ENCODE assay signal across 10 cellular contexts in genomic region chr21:43893536-43894205, GRCh38. TPM values are rescaled to one million over a fixed set of nuclear protein-coding genes. Genes with fewer than 3 reads are reported as not detected.
A peak's percentile ranks its signal among the peaks of the same experiment; 100 is the strongest.
DNase-seq lines count a peak whose midpoint lies in the region; ATAC-seq lines count a peak whose summit lies in the region.
"Had no signal": no experiment of that assay in that cellular context is flagged by ENCODE, and none has a peak within 500 bp of the region (broad histone marks: within the 10 kb centered on the region; RNA-seq: fewer than 3 reads in every experiment).

No MANE protein-coding gene starts in this region.

- peak overlapping the region; percentile 50 for H3K4me3 Mint-ChIP-seq in activated CD4-positive, alpha-beta T cell treated with anti-CD3 and anti-CD28 coated beads, Interleukin-2, amount 10 ng/mL, durations not matched to agents 7 days and 5 days
- peak overlapping the region; percentile 76 to 81 for H3K4me3 Mint-ChIP-seq in effector memory CD8-positive, alpha-beta T cell
- peak overlapping the region; percentile 67 for H3K4me3 Mint-ChIP-seq in stimulated activated memory B cell treated with anti-CD40 and anti-IgM and Interleukin-4, amounts not matched to agents 10 μg/mL and 1 μg/mL and 100 μg/mL, for 72 hours

- H3K9me3 Mint-ChIP-seq in activated CD4-positive, alpha-beta T cell treated with anti-CD3 and anti-CD28 coated beads, Interleukin-2, amount 10 ng/mL, durations not matched to agents 7 days and 5 days, result peaks cover 2% of the 10 kb centered on the region
- H3K9me3 Mint-ChIP-seq in effector memory CD8-positive, alpha-beta T cell, result no peaks in the 10 kb centered on the region
- no peaks in the 10 kb centered on the region for H3K9me3 Mint-ChIP-seq in stimulated activated memory B cell treated with anti-CD40 and anti-IgM and Interleukin-4, amounts not matched to agents 10 μg/mL and 1 μg/mL and 100 μg/mL, for 72 hours

- H3K27ac Mint-ChIP-seq in activated CD4-positive, alpha-beta T cell treated with anti-CD3 and anti-CD28 coated beads, Interleukin-2, amount 10 ng/mL, durations not matched to agents 7 days and 5 days, result peak overlapping the region; percentile 67
- H3K27ac Mint-ChIP-seq in effector memory CD8-positive, alpha-beta T cell, result peak overlapping the region; percentile 83 to 87
- H3K27ac Mint-ChIP-seq in stimulated activated memory B cell treated with anti-CD40 and anti-IgM and Interleukin-4, amounts not matched to agents 10 μg/mL and 1 μg/mL and 100 μg/mL, for 72 hours, result peak overlapping the region; percentile 47

- POLR2A ChIA-PET in activated CD4-positive, alpha-beta T cell treated with anti-CD3 and anti-CD28 coated beads, Interleukin-2, amount 10 ng/mL, durations not matched to agents 7 days and 5 days (lab: Charles Lee), result no interaction called here

- no peaks in the 10 kb centered on the region for H3K27me3 Mint-ChIP-seq in activated CD4-positive, alpha-beta T cell treated with anti-CD3 and anti-CD28 coated beads, Interleukin-2, amount 10 ng/mL, durations not matched to agents 7 days and 5 days
- H3K27me3 Mint-ChIP-seq in effector memory CD8-positive, alpha-beta T cell, result no peaks in the 10 kb centered on the region
- no peaks in the 10 kb centered on the region for H3K27me3 Mint-ChIP-seq in stimulated activated memory B cell treated with anti-CD40 and anti-IgM and Interleukin-4, amounts not matched to agents 10 μg/mL and 1 μg/mL and 100 μg/mL, for 72 hours

- CTCF ChIA-PET in activated CD4-positive, alpha-beta T cell treated with anti-CD3 and anti-CD28 coated beads, Interleukin-2, amount 10 ng/mL, durations not matched to agents 7 days and 5 days (lab: Charles Lee), result interaction anchor here (0.8 to 1.9 kb wide), 9 partner anchors 10 to 114 kb away, joined by 3 to 5 read pairs (median 3); no protein-coding TSS in a partner anchor

- H3K27ac ChIP-seq in substantia nigra (ENCODE audit: low read depth, low read length, poor library complexity, severe bottlenecking), result no peak overlapping the region

- peak; percentile 69 for ATAC-seq in effector memory CD8-positive, alpha-beta T cell (replicated peaks)
- ATAC-seq in stimulated activated memory B cell treated with anti-CD40 and anti-IgM and Interleukin-4, amounts not matched to agents 10 μg/mL and 1 μg/mL and 100 μg/mL, for 72 hours, result peak; percentile 83

- DNase-seq in activated CD4-positive, alpha-beta T cell treated with anti-CD3 and anti-CD28 coated beads, Interleukin-2, amount 10 ng/mL, durations not matched to agents 7 days and 5 days, result peak; percentile 23
- no peak for DNase-seq in activated CD4-positive, alpha-beta T cell treated with anti-CD3 and anti-CD28 coated beads for 4 hours
- DNase-seq in KG1 (lab: John Stamatoyannopoulos, UW) (peak; percentile 55), glomerular visceral epithelial cell (ENCODE audit: extremely low spot score) (no peak), substantia nigra (lab: John Stamatoyannopoulos, UW) (no peak), DMS53 treated with DMSO at 0.1 percent for 48 hours (lab: John Stamatoyannopoulos, UW; ENCODE audit: unreplicated experiment) (no peak)
- DNase-seq in effector memory CD8-positive, alpha-beta T cell, result no peak
- DNase-seq: occipital lobe, SHP77 had no signal

- peaks cover 36% of the 10 kb centered on the region for H3K36me3 Mint-ChIP-seq in activated CD4-positive, alpha-beta T cell treated with anti-CD3 and anti-CD28 coated beads, Interleukin-2, amount 10 ng/mL, durations not matched to agents 7 days and 5 days (ENCODE audit: low read depth)
- peaks cover 21% of the 10 kb centered on the region for H3K36me3 Mint-ChIP-seq in effector memory CD8-positive, alpha-beta T cell (ENCODE audit: insufficient read depth)
- peaks cover 28% of the 10 kb centered on the region for H3K36me3 Mint-ChIP-seq in stimulated activated memory B cell treated with anti-CD40 and anti-IgM and Interleukin-4, amounts not matched to agents 10 μg/mL and 1 μg/mL and 100 μg/mL, for 72 hours

- peaks cover 48% of the 10 kb centered on the region for H3K4me1 Mint-ChIP-seq in activated CD4-positive, alpha-beta T cell treated with anti-CD3 and anti-CD28 coated beads, Interleukin-2, amount 10 ng/mL, durations not matched to agents 7 days and 5 days
- H3K4me1 Mint-ChIP-seq in effector memory CD8-positive, alpha-beta T cell (ENCODE audit: low read depth in 2 of 2), result peaks cover 25 to 37% of the 10 kb centered on the region in 2 donors
- H3K4me1 Mint-ChIP-seq in stimulated activated memory B cell treated with anti-CD40 and anti-IgM and Interleukin-4, amounts not matched to agents 10 μg/mL and 1 μg/mL and 100 μg/mL, for 72 hours, result peaks cover 25% of the 10 kb centered on the region

RNA-seq across cellular contexts. Expression of gene AGPAT3, which starts 28.6 kb away (rescaled TPM):
- 10 to 100 TPM; 80.3 to 93.1 TPM for total RNA-seq in activated CD4-positive, alpha-beta T cell treated with anti-CD3 and anti-CD28 coated beads, Interleukin-2, amount 10 ng/mL, durations not matched to agents 7 days and 5 days

Comparison
In these comparisons a context has a peak if more than half of its experiments do, and no peak if none do; other contexts are left out.
1. DNase-seq: peak in activated CD4-positive, alpha-beta T cell treated with anti-CD3 and anti-CD28 coated beads, Interleukin-2, amount 10 ng/mL, durations not matched to agents 7 days and 5 days (single experiment) and KG1 (single experiment); none in activated CD4-positive, alpha-beta T cell treated with anti-CD3 and anti-CD28 coated beads for 4 hours (0 of 2), effector memory CD8-positive, alpha-beta T cell (0 of 3), glomerular visceral epithelial cell (single experiment), substantia nigra (0 of 49) and DMS53 treated with DMSO at 0.1 percent for 48 hours (single experiment).
2. Peak in every context shown above with its lines, with median percentiles within 50 percentile points of each other: H3K27ac Mint-ChIP-seq and H3K4me3 Mint-ChIP-seq.